ENCODE assay signal across 32 cellular contexts in genomic region chr11:106128740-106129139, GRCh38. TPM values are rescaled to one million over a fixed set of nuclear protein-coding genes. Genes with fewer than 3 reads are reported as not detected.
DNase-seq lines count a peak whose midpoint lies in the region; ATAC-seq and TF ChIP-seq lines count a peak whose summit lies in the region.
"Had no signal": no experiment of that assay in that cellular context is flagged by ENCODE, and none has a peak within 500 bp of the region (broad histone marks: within the 10 kb centered on the region; RNA-seq: fewer than 3 reads in every experiment).

No MANE protein-coding gene starts in this region.

- TF ChIP-seq POLR2A in HCT116 (IDR thresholded peaks at IDR 0.05; ENCODE audit: borderline replicate concordance, extremely low read depth, insufficient read depth, insufficient read length): no peak

- no peaks in the 10 kb centered on the region for H3K9me3 ChIP-seq in HCT116 (ENCODE audit: control insufficient read depth in 1 of 2, insufficient read depth in 1 of 2, low read depth in 1 of 2, low read length in 2 of 2)
- no peaks in the 10 kb centered on the region for H3K9me3 ChIP-seq in trophoblast cell (ENCODE audit: insufficient read depth, low read depth, low read length)
- no peaks in the 10 kb centered on the region for H3K9me3 ChIP-seq in MM.1S (replicated peaks; ENCODE audit: insufficient read depth, low read length)
- H3K9me3 ChIP-seq: A549; BE2C; BLaER1; BLaER1 treated with 17β-estradiol and CSF1 and Interleukin-3, amounts not matched to agents 10 nM and 100 nM; Caco-2 had no signal

- H3K4me2 ChIP-seq in HCT116 (ENCODE audit: low read length) (no peak overlapping the region), trophoblast cell (ENCODE audit: low read length) (no peak overlapping the region), MM.1S (ENCODE audit: low read depth, low read length) (no peak overlapping the region)
- H3K4me2 ChIP-seq: A549; BLaER1; BLaER1 treated with 17β-estradiol and CSF1 and Interleukin-3, amounts not matched to agents 10 nM and 100 nM had no signal

- no peaks in the 10 kb centered on the region for H3F3A ChIP-seq in MM.1S (ENCODE audit: insufficient read depth, low read length)

- H4K8ac ChIP-seq in trophoblast cell (ENCODE audit: low read depth, low read length): no peak overlapping the region

- H3K36me3 ChIP-seq in HCT116 (ENCODE audit: control insufficient read depth in 1 of 2, insufficient read depth in 2 of 2, low read length in 2 of 2): no peaks in the 10 kb centered on the region
- no peaks in the 10 kb centered on the region for H3K36me3 ChIP-seq in trophoblast cell (ENCODE audit: control insufficient read depth in 1 of 2, insufficient read depth in 2 of 2, low read length in 2 of 2)
- H3K36me3 ChIP-seq in MM.1S (replicated peaks; ENCODE audit: insufficient read depth, low read length): no peaks in the 10 kb centered on the region
- H3K36me3 ChIP-seq: BE2C; BLaER1; BLaER1 treated with 17β-estradiol and CSF1 and Interleukin-3, amounts not matched to agents 10 nM and 100 nM had no signal

- ATAC-seq in HCT116: no peak
- no peak for ATAC-seq in HG02973 (IDR thresholded peaks at IDR 0.05; ENCODE audit: unreplicated experiment)
- ATAC-seq in HG03039 (IDR thresholded peaks at IDR 0.05; ENCODE audit: unreplicated experiment): no peak
- ATAC-seq: A549; CD8-positive, alpha-beta T cell had no signal

- no peak for TF ChIP-seq CTCF in 22Rv1 (IDR thresholded peaks at IDR 0.05)
- no peak for TF ChIP-seq CTCF in HCT116 (IDR thresholded peaks at IDR 0.05 in 2 of 3, conservative IDR thresholded peaks at IDR 0.05 in 1 of 3; ENCODE audit: borderline replicate concordance in 1 of 3, insufficient read depth in 1 of 3, low read depth in 2 of 3, low read length in 2 of 3)
- TF ChIP-seq CTCF in VCaP (conservative IDR thresholded peaks at IDR 0.05): no peak
- no peak for TF ChIP-seq CTCF in MM.1S (IDR thresholded peaks at IDR 0.05; ENCODE audit: low read length)

- H4K20me1 ChIP-seq in HCT116 (ENCODE audit: insufficient read depth) (no peaks in the 10 kb centered on the region), MM.1S (ENCODE audit: insufficient read depth, low read length) (no peaks in the 10 kb centered on the region)
- H4K20me1 ChIP-seq: BLaER1; BLaER1 treated with 17β-estradiol and CSF1 and Interleukin-3, amounts not matched to agents 10 nM and 100 nM had no signal

- H2BK120ac ChIP-seq in trophoblast cell (ENCODE audit: insufficient read depth, low read length, poor library complexity): no peak overlapping the region

- no peak overlapping the region for H3K18ac ChIP-seq in trophoblast cell (ENCODE audit: low read length)

- H3K4ac ChIP-seq in trophoblast cell (ENCODE audit: low read depth, low read length): no peak overlapping the region

- H3K27me3 ChIP-seq in HCT116 (ENCODE audit: insufficient read depth, low read length) (peaks cover 34% of the 10 kb centered on the region), trophoblast cell (ENCODE audit: insufficient read depth, low read length) (no peaks in the 10 kb centered on the region), MM.1S (replicated peaks; ENCODE audit: insufficient read depth, low read length) (no peaks in the 10 kb centered on the region)
- H3K27me3 ChIP-seq: BLaER1; BLaER1 treated with 17β-estradiol and CSF1 and Interleukin-3, amounts not matched to agents 10 nM and 100 nM had no signal

- H2BK12ac ChIP-seq in trophoblast cell (ENCODE audit: low read length): no peak overlapping the region

- H4K12ac ChIP-seq in trophoblast cell (ENCODE audit: low read depth, low read length): no peak overlapping the region

- BruUV-seq in HCT116 (replicated peaks; lab: Mats Ljungman, UMichigan): no TSS peak

- no peaks in the 10 kb centered on the region for H3K79me1 ChIP-seq in trophoblast cell (ENCODE audit: low read length)

- H2BK5ac ChIP-seq in trophoblast cell (ENCODE audit: low read depth, low read length, poor library complexity): no peak overlapping the region

- H3K27ac ChIP-seq in 22Rv1: peak overlapping the region; percentile 65
- no peak overlapping the region for H3K27ac ChIP-seq in HCT116 (ENCODE audit: low read depth, low read length)
- peak overlapping the region; percentile 62 for H3K27ac ChIP-seq in VCaP
- H3K27ac ChIP-seq in trophoblast cell (ENCODE audit: low read depth, low read length): no peak overlapping the region
- H3K27ac ChIP-seq in MM.1S (ENCODE audit: low read length): no peak overlapping the region
- H3K27ac ChIP-seq: A549; BLaER1; BLaER1 treated with 17β-estradiol and CSF1 and Interleukin-3, amounts not matched to agents 10 nM and 100 nM; C4-2B had no signal

- DNase-seq in HCT116 (ENCODE audit: low read depth, low spot score) (no peak), trophoblast cell (peak; percentile 13 to 57), SHP77 (lab: John Stamatoyannopoulos, UW) (no peak), MM.1S (no peak)
- DNase-seq: 8988T; ACHN; AML-193; BE2C; C1 segment of cervical spinal cord; Caco-2; Calu3; CD4-positive, alpha-beta memory T cell; CD4-positive, alpha-beta T cell; CD4-positive, CD25-positive, alpha-beta regulatory T cell; CD8-positive, alpha-beta memory T cell; CD8-positive, alpha-beta T cell; COR-L47; DMS 273 treated with DMSO at 0.1 percent for 48 hours; DMS153; DMS53; DMS79; DMS79 treated with DMSO at 0.1 percent for 48 hours; DND-41; EL had no signal

- intact Hi-C loops in HCT116 (cut with micrococcal nuclease): no loop called here

- H2AK5ac ChIP-seq in trophoblast cell (ENCODE audit: low read length): no peak overlapping the region

- no peak overlapping the region for H3K23ac ChIP-seq in trophoblast cell (ENCODE audit: low read length)

- H3K4me1 ChIP-seq in HCT116 (ENCODE audit: control insufficient read depth in 1 of 2, insufficient read depth in 2 of 2, low read length in 2 of 2) (no peaks in the 10 kb centered on the region), trophoblast cell (ENCODE audit: control insufficient read depth in 1 of 2, insufficient read depth in 2 of 2, low read length in 2 of 2) (peaks cover 0 to 5% of the 10 kb centered on the region in 2 experiments), MM.1S (ENCODE audit: low read length) (no peaks in the 10 kb centered on the region)
- H3K4me1 ChIP-seq: A549; BE2C; BLaER1; BLaER1 treated with 17β-estradiol and CSF1 and Interleukin-3, amounts not matched to agents 10 nM and 100 nM; Caco-2 had no signal

- no peak overlapping the region for H3K14ac ChIP-seq in trophoblast cell (ENCODE audit: low read length)

- no peak overlapping the region for H3K9ac ChIP-seq in HCT116 (ENCODE audit: low read length)
- H3K9ac ChIP-seq in trophoblast cell (ENCODE audit: low read length): no peak overlapping the region
- no peak overlapping the region for H3K9ac ChIP-seq in MM.1S (ENCODE audit: low read length)
- H3K9ac ChIP-seq: BLaER1; BLaER1 treated with 17β-estradiol and CSF1 and Interleukin-3, amounts not matched to agents 10 nM and 100 nM had no signal

- RAD21 ChIA-PET in HCT116 (lab: Charles Lee; ENCODE audit: low non-redundant PET in 1 of 2, low total read pairs in 2 of 2, uncharacterized antibody in 2 of 2, unreplicated experiment in 2 of 2): no interaction called here

- no peak overlapping the region for H3K4me3 ChIP-seq in HCT116 (replicated peaks in 1 of 2; ENCODE audit: low read depth in 1 of 2, low read length in 2 of 2)
- no peak overlapping the region for H3K4me3 ChIP-seq in trophoblast cell (ENCODE audit: low read depth, low read length)
- H3K4me3 ChIP-seq in MM.1S (ENCODE audit: low read length): no peak overlapping the region
- H3K4me3 ChIP-seq: A549; BLaER1; BLaER1 treated with 17β-estradiol and CSF1 and Interleukin-3, amounts not matched to agents 10 nM and 100 nM had no signal

- H3K79me2 ChIP-seq in HCT116 (ENCODE audit: insufficient read depth, low read length) (no peaks in the 10 kb centered on the region), trophoblast cell (ENCODE audit: control insufficient read depth, insufficient read depth, low read length, poor library complexity) (no peaks in the 10 kb centered on the region), MM.1S (ENCODE audit: low read length) (no peaks in the 10 kb centered on the region)

- no peak for TF ChIP-seq RAD21 in HCT116 (IDR thresholded peaks at IDR 0.05; ENCODE audit: low read depth)

- H2AFZ ChIP-seq in HCT116 (ENCODE audit: low read depth, low read length, poor library complexity, severe bottlenecking): no peak overlapping the region
- no peak overlapping the region for H2AFZ ChIP-seq in trophoblast cell (ENCODE audit: insufficient read depth, low read length, poor library complexity)
- H2AFZ ChIP-seq in MM.1S (ENCODE audit: low read length): no peak overlapping the region

- no CpG with 5 or more reads among the region's 2 CpGs for WGBS in trophoblast cell (ENCODE audit: extremely low coverage, insufficient coverage, insufficient read length)

- no peaks in the 10 kb centered on the region for H3K9me2 ChIP-seq in HCT116 (ENCODE audit: insufficient read depth)
- H3K9me2 ChIP-seq in MM.1S (replicated peaks; ENCODE audit: insufficient read depth, low read length): no peaks in the 10 kb centered on the region

- CTCF ChIA-PET in HCT116 (lab: Charles Lee): no interaction called here

- no peak overlapping the region for H4K91ac ChIP-seq in trophoblast cell (ENCODE audit: low read depth, low read length)

- POLR2A ChIA-PET in HCT116 (lab: Charles Lee): no interaction called here

TF ChIP-seq in HCT116, 20 proteins besides CTCF, POLR2A, EP300 and RAD21 (continues in another document):
- TF ChIP-seq EZH2phosphoT487 (IDR thresholded peaks at IDR 0.05; ENCODE audit: borderline replicate concordance): 0 out of 2 replicates have a peak, but pooled peaks have one; percentile 79
- TF ChIP-seq EZH2 (IDR thresholded peaks at IDR 0.05): no peak

RNA-seq across cellular contexts. Expression of gene AASDHPPT, which starts 51.3 kb away (rescaled TPM):
- total RNA-seq in HCT116 (2021; ENCODE audit: unreplicated experiment): 59.5 TPM
- polyA plus RNA-seq in HCT116 (2012): 24.1 and 30.6 TPM in 2 replicates
- polyA plus RNA-seq in trophoblast cell (2013): 17.3 and 19.2 TPM in 2 replicates

RNA-seq across cellular contexts. Expression of gene KBTBD3, which starts 51.6 kb away (rescaled TPM):
- 10.4 TPM for total RNA-seq in HCT116 (2021; ENCODE audit: unreplicated experiment)
- polyA plus RNA-seq in HCT116 (2012): 3.8 and 4.5 TPM in 2 replicates
- polyA plus RNA-seq in trophoblast cell (2013): 2.0 and 2.8 TPM in 2 replicates

Comparison
In these comparisons a context has a peak if more than half of its experiments do, and no peak if none do; other contexts are left out.
1. H3K27ac ChIP-seq: peak in 22Rv1 (single experiment) and VCaP (single experiment); none in HCT116 (single experiment), trophoblast cell (single experiment) and MM.1S (single experiment).
2. DNase-seq: peak in trophoblast cell (2 of 2); none in HCT116 (single experiment), SHP77 (0 of 2) and MM.1S (single experiment).